In genomic region chr3:175129571-175129970, GRCh38 we compare ENCODE assay signal across 23 cellular contexts.
"Had no signal": no experiment of that assay in that cellular context is flagged by ENCODE, and none has a peak within 500 bp of the region (broad histone marks: within the 10 kb centered on the region; RNA-seq: fewer than 3 reads in every experiment).

No MANE protein-coding gene starts in this region.

- H3K27ac ChIP-seq: coronary artery, dorsolateral prefrontal cortex, esophagus muscularis mucosa, gastrocnemius medialis, heart right ventricle, left lung, lower lobe of right lung had no signal

- H3K36me3 Mint-ChIP-seq: natural killer cell had no signal

- H3K27me3 Mint-ChIP-seq: naive thymus-derived CD4-positive, alpha-beta T cell had no signal

- DNase-seq: dermis blood vessel endothelial cell; dorsolateral prefrontal cortex; effector CD4-positive, alpha-beta T cell; effector memory CD4-positive, alpha-beta T cell; foreskin fibroblast; foreskin melanocyte; gastrocnemius medialis; glutamatergic neuron; head of caudate nucleus; heart right ventricle; hippocampal formation; left cardiac atrium; left lung; left ventricle myocardium superior; lower lobe of right lung; naive thymus-derived CD4-positive, alpha-beta T cell; natural killer cell had no signal

- H3K9me3 ChIP-seq: esophagus muscularis mucosa, gastrocnemius medialis, lower lobe of right lung had no signal

- H3K4me1 ChIP-seq: esophagus muscularis mucosa, gastrocnemius medialis, heart right ventricle, left lung, lower lobe of right lung had no signal

- H3K27me3 ChIP-seq: dorsolateral prefrontal cortex, esophagus muscularis mucosa, gastrocnemius medialis, heart right ventricle, left lung had no signal

- H3K4me3 Mint-ChIP-seq: mesothelial cell of epicardium; naive thymus-derived CD4-positive, alpha-beta T cell; natural killer cell had no signal

- FAIRE-seq: endothelial cell of umbilical vein, islet of Langerhans, keratinocyte had no signal

- H3K4me3 ChIP-seq: coronary artery, dorsolateral prefrontal cortex, esophagus muscularis mucosa, gastrocnemius medialis, heart right ventricle, left lung, lower lobe of right lung had no signal

- H3K36me3 ChIP-seq: esophagus muscularis mucosa, gastrocnemius medialis, heart right ventricle, left lung, lower lobe of right lung had no signal

- H3K4me1 Mint-ChIP-seq: mesothelial cell of epicardium; naive thymus-derived CD4-positive, alpha-beta T cell; natural killer cell had no signal

- ATAC-seq: gastrocnemius medialis; heart right ventricle; left cardiac atrium; left lung; left ventricle myocardium superior; lower lobe of right lung; naive thymus-derived CD4-positive, alpha-beta T cell; natural killer cell had no signal

- H3K27ac Mint-ChIP-seq: mesothelial cell of epicardium; naive thymus-derived CD4-positive, alpha-beta T cell; natural killer cell had no signal
